Comparison of ENCODE assay signal across 15 cellular contexts in genomic region chr22:21570398-21570797, GRCh38. TPM values are rescaled to one million over a fixed set of nuclear protein-coding genes. Genes with fewer than 3 reads are reported as not detected.
DNase-seq lines count a peak whose midpoint lies in the region; ATAC-seq, FAIRE-seq and TF ChIP-seq lines count a peak whose summit lies in the region.
"Had no signal": no experiment of that assay in that cellular context is flagged by ENCODE, and none has a peak within 500 bp of the region (broad histone marks: within the 10 kb centered on the region; RNA-seq: fewer than 3 reads in every experiment).

No MANE protein-coding gene starts in this region.

- H3K27me3 ChIP-seq in spleen (replicated peaks in 1 of 7), result no peaks in the 10 kb centered on the region
- H3K27me3 ChIP-seq: BE2C had no signal

- H3K27ac ChIP-seq in spleen, result peak overlapping the region in 7 of 8 donors; percentile 16 to 94 (median 92)

- no peak for FAIRE-seq in H54 (lab: Jason Lieb, UNC)

- TF ChIP-seq CTCF in NB4 (IDR thresholded peaks at IDR 0.05; ENCODE audit: low read depth, low read length) (no peak), spleen (IDR thresholded peaks at IDR 0.05 in 8 of 11, conservative IDR thresholded peaks at IDR 0.05 in 3 of 11) (no peak)

- TF ChIP-seq POLR2A in NB4 (IDR thresholded peaks at IDR 0.05; ENCODE audit: extremely low read depth, insufficient read length) (no peak), spleen (IDR thresholded peaks at IDR 0.05) (no peak), H54 (IDR thresholded peaks at IDR 0.05; ENCODE audit: low read depth, low read length) (no peak)

- peaks cover 68% of the 10 kb centered on the region for H3K4me1 Mint-ChIP-seq in activated T-cell treated with anti-CD3 and anti-CD28 coated beads, Interleukin-2, amount 50 U/mL, for 72 hours (ENCODE audit: low read depth)
- peaks cover 61% of the 10 kb centered on the region for H3K4me1 Mint-ChIP-seq in central memory CD8-positive, alpha-beta T cell

- intact Hi-C loops in spleen (cut with DNase I; ENCODE audit: low total_unique reads), result no loop called here
- intact Hi-C loops in cardiac septum (cut with DNase I), result no loop called here

- peak overlapping the region; percentile 84 to 95 for H3K4me3 Mint-ChIP-seq in activated T-cell treated with anti-CD3 and anti-CD28 coated beads, Interleukin-2, amount 50 U/mL, for 72 hours
- H3K4me3 Mint-ChIP-seq in central memory CD8-positive, alpha-beta T cell, result peak overlapping the region; percentile 85

- H3K27ac Mint-ChIP-seq in activated T-cell treated with anti-CD3 and anti-CD28 coated beads, Interleukin-2, amount 50 U/mL, for 72 hours, result peak overlapping the region; percentile 65
- peak overlapping the region; percentile 87 for H3K27ac Mint-ChIP-seq in central memory CD8-positive, alpha-beta T cell (ENCODE audit: low read depth)

- H3K36me3 Mint-ChIP-seq in activated T-cell treated with anti-CD3 and anti-CD28 coated beads, Interleukin-2, amount 50 U/mL, for 72 hours (ENCODE audit: insufficient read depth in 2 of 2), result peaks cover 4 to 10% of the 10 kb centered on the region in 2 donors
- H3K36me3 Mint-ChIP-seq in central memory CD8-positive, alpha-beta T cell (ENCODE audit: insufficient read depth), result peaks cover 31% of the 10 kb centered on the region

- H3K4me3 ChIP-seq in NB4 (ENCODE audit: low read depth, low read length) (peak overlapping the region; percentile 91), spleen (peak overlapping the region in 1 of 8 donors; percentile 99)

- peaks cover 0 to 15% (median 0%) of the 10 kb centered on the region in 6 donors for H3K36me3 ChIP-seq in spleen

- H3K9me3 ChIP-seq in spleen, result no peaks in the 10 kb centered on the region
- H3K9me3 ChIP-seq: BE2C had no signal

- no peak for DNase-seq in activated T-cell treated with anti-CD3 and anti-CD28 coated beads, Interleukin-2, amount 50 U/mL, for 72 hours
- no peak for DNase-seq in activated T-cell treated with anti-CD3 and anti-CD28 coated beads, Interleukin-2, amount 50 U/mL, for 48 hours
- DNase-seq in NB4 (ENCODE audit: low read depth), result no peak
- DNase-seq in central memory CD8-positive, alpha-beta T cell (ENCODE audit: low spot score in 2 of 2), result no peak
- DNase-seq in spleen, result no peak
- DNase-seq in cardiac septum (ENCODE audit: low spot score), result no peak
- DNase-seq in H54 (ENCODE audit: insufficient read length, low spot score), result no peak
- DNase-seq: BE2C; cerebellar nuclear complex; left cardiac atrium; NCI-H1092 treated with DMSO at 0.1 percent for 48 hours; NCI-H526 treated with DMSO at 0.1 percent for 48 hours; occipital lobe; stimulated activated naive CD4-positive, alpha-beta T cell had no signal

- ATAC-seq in activated T-cell treated with anti-CD3 and anti-CD28 coated beads, Interleukin-2, amount 50 U/mL, for 72 hours (replicated peaks in 1 of 2), result no peak
- ATAC-seq in central memory CD8-positive, alpha-beta T cell (replicated peaks; ENCODE audit: extremely low read depth, poor library complexity, severe bottlenecking), result no peak
- ATAC-seq in GM18907 (IDR thresholded peaks at IDR 0.05; ENCODE audit: unreplicated experiment), result no peak
- ATAC-seq: left cardiac atrium had no signal

- H3K4me1 ChIP-seq in spleen, result peaks cover 49 to 82% (median 74%) of the 10 kb centered on the region in 6 donors
- H3K4me1 ChIP-seq: BE2C had no signal

- WGBS in spleen, 5 donors, result 44 to 68% (median 44%) methylated on average over 4 of the region's 4 CpGs

- no peaks in the 10 kb centered on the region for H3K9me3 Mint-ChIP-seq in activated T-cell treated with anti-CD3 and anti-CD28 coated beads, Interleukin-2, amount 50 U/mL, for 72 hours
- H3K9me3 Mint-ChIP-seq in central memory CD8-positive, alpha-beta T cell, result no peaks in the 10 kb centered on the region

- no peaks in the 10 kb centered on the region for H3K27me3 Mint-ChIP-seq in activated T-cell treated with anti-CD3 and anti-CD28 coated beads, Interleukin-2, amount 50 U/mL, for 72 hours (ENCODE audit: low read depth)
- H3K27me3 Mint-ChIP-seq in central memory CD8-positive, alpha-beta T cell, result no peaks in the 10 kb centered on the region

RNA-seq across cellular contexts. Expression of gene UBE2L3, which starts 2.9 kb away (rescaled TPM):
- 10 to 100 TPM; 42.7 to 43.5 TPM for total RNA-seq in activated T-cell treated with anti-CD3 and anti-CD28 coated beads, Interleukin-2, amount 50 U/mL, for 72 hours
- total RNA-seq in spleen (10 to 100 TPM; 36.8 to 69.3 (median 44.3) TPM), cardiac septum (46.2 TPM)
- 10 to 100 TPM; 36.2 to 55.6 (median 46.2) TPM for polyA plus RNA-seq in spleen

RNA-seq across cellular contexts. Expression of gene RIMBP3C, which starts 19.1 kb away (rescaled TPM):
- under 1 TPM in 1 of 2 donors, not detected in 1; 0.19 TPM for total RNA-seq in activated T-cell treated with anti-CD3 and anti-CD28 coated beads, Interleukin-2, amount 50 U/mL, for 72 hours
- total RNA-seq in spleen (1 to 10 TPM in 2 of 7 donors, under 1 TPM in 3, not detected in 2; 0.34 to 2.0 (median 0.83) TPM), cardiac septum (0.08 TPM)
- polyA plus RNA-seq in spleen, result under 1 TPM; 0.03 to 0.19 (median 0.13) TPM

RNA-seq across cellular contexts. Expression of gene YDJC, which starts 59.4 kb away (rescaled TPM):
- total RNA-seq in activated T-cell treated with anti-CD3 and anti-CD28 coated beads, Interleukin-2, amount 50 U/mL, for 72 hours, result 10 to 100 TPM; 39.7 to 48.8 TPM
- 10 to 100 TPM; 19.0 to 35.0 (median 23.8) TPM for total RNA-seq in spleen
- 10 to 100 TPM; 41.0 to 54.3 (median 44.6) TPM for polyA plus RNA-seq in spleen
- 5.9 TPM for total RNA-seq in cardiac septum
